ENCODE assay signal across 1 cellular context in genomic region chr3:141485578-141486415, GRCh38.
TF ChIP-seq lines count a peak whose summit lies in the region.

No MANE protein-coding gene starts in this region.

TF ChIP-seq in GM23338, 12 proteins besides CTCF, POLR2A, EP300 and RAD21 (continued from another document):
- TF ChIP-seq ZNF462 (CRISPR knock-in tag; IDR thresholded peaks at IDR 0.05) (no peak), REST (IDR thresholded peaks at IDR 0.05; ENCODE audit: unreplicated experiment) (no peak), STAT1 (IDR thresholded peaks at IDR 0.05; ENCODE audit: unreplicated experiment) (no peak), EZH2 (IDR thresholded peaks at IDR 0.05; ENCODE audit: low read depth, unreplicated experiment) (no peak), JUNB (IDR thresholded peaks at IDR 0.05; ENCODE audit: unreplicated experiment) (no peak), ETS1 (IDR thresholded peaks at IDR 0.05) (no peak), ZNF331 (CRISPR knock-in tag; IDR thresholded peaks at IDR 0.05; ENCODE audit: low read depth) (no peak)
TF ChIP-seq in GM23338: peak in this region for 0.
